ENCODE assay signal across 8 cellular contexts in the genomic region with DNA sequence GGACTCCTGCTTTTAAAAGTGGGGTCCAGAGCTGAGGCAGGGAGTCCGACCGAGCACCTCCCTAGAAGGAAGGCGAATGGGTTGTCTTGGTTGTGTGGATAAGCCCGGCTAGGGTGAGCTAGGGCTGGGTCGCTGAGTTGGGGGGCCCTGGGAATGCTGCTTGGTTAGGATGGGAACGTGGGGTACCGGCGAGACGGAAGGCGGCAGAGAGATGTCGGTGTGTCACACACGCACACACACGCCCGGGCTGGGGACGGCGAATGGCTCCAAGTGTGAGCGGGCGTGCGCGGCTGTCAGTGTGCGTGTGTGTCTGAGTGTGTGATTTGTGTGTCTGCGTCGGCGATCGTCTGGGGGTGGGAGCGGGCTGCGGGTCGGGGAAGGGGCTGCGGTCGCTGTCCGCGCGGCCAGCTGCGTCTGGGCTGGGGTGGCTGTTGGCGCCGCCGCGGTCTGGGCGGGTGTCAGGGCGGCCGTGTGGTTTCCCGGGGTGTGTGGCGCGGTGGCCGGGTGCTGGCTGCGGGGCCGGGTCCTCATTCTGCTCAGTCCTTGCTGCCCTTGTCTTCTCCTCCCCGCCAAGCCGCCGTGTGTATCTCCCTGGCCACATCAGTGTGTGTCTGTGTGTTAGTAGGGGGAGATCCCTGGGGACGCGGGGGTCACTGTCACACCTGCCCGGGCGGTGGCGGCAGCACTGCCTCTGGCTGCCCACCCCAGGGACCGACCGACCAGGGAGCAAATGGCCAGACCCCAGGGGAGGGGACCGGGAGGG. TPM values are rescaled to one million over a fixed set of nuclear protein-coding genes. Genes with fewer than 3 reads are reported as not detected.
DNase-seq lines count a peak whose midpoint lies in the region; ATAC-seq and TF ChIP-seq lines count a peak whose summit lies in the region.

No MANE protein-coding gene starts in this region.

- peak; percentile 71 for DNase-seq in DMS53 (lab: John Stamatoyannopoulos, UW)
- no peak for DNase-seq in LNCaP clone FGC (ENCODE audit: low read depth)
- DNase-seq in T47D (ENCODE audit: low read depth in 1 of 2, low spot score in 1 of 2) = peak; percentile 31 to 54
- DNase-seq in H4 (ENCODE audit: low spot score) = no peak
- DNase-seq in midbrain (lab: John Stamatoyannopoulos, UW) = no peak
- DNase-seq in epidermal melanocyte (ENCODE audit: insufficient read length, low spot score) = no peak

- TF ChIP-seq CTCF in LNCaP clone FGC (IDR thresholded peaks at IDR 0.05; ENCODE audit: control insufficient read depth, extremely low read depth, insufficient read depth) (no peak), nephron (IDR thresholded peaks at IDR 0.05; ENCODE audit: unreplicated experiment in 3 of 3) (no peak)

- H3K9me3 Mint-ChIP-seq in nephron = no peaks in the 10 kb centered on the region

- H3K4me3 Mint-ChIP-seq in nephron = peak overlapping the region; percentile 87 to 98 (median 90)

- in situ Hi-C loops in T47D (cut with HindIII; ENCODE audit: low pct_unique_long_range_greater_than_20kb, low sequenced_read_pairs) = no loop called here

- no peaks in the 10 kb centered on the region for H3K36me3 Mint-ChIP-seq in nephron (ENCODE audit: low read depth)

- peaks cover 33% of the 10 kb centered on the region for H3K4me1 Mint-ChIP-seq in nephron

- H3K27ac Mint-ChIP-seq in nephron = peak overlapping the region in 2 of 3 experiments; percentile 54 to 81

- peak overlapping the region; percentile 65 for H3K4me3 ChIP-seq in LNCaP clone FGC (ENCODE audit: low read depth, low read length)

- H3K27me3 Mint-ChIP-seq in nephron (ENCODE audit: low read depth) = peaks cover 72% of the 10 kb centered on the region

- no peak for ATAC-seq in HG03354 (IDR thresholded peaks at IDR 0.05; ENCODE audit: poor library complexity, severe bottlenecking, unreplicated experiment)

RNA-seq across cellular contexts. Expression of a gene that starts 1.0 kb away (rescaled TPM):
- 7.5 and 9.5 TPM in 2 replicates for total RNA-seq in H4 (2014; rRNA removed; shearing (Covaris generic))

RNA-seq across cellular contexts. Expression of a gene that starts 16.1 kb away (rescaled TPM):
- total RNA-seq in H4 (2014; rRNA removed; shearing (Covaris generic)) = 24.4 and 26.9 TPM in 2 replicates

RNA-seq across cellular contexts. Expression of a gene that starts 28.6 kb away (rescaled TPM):
- 51.8 and 64.3 TPM in 2 replicates for total RNA-seq in H4 (2014; rRNA removed; shearing (Covaris generic))

RNA-seq across cellular contexts. Expression of a gene that starts 46.0 kb away (rescaled TPM):
- total RNA-seq in H4 (2014; rRNA removed; shearing (Covaris generic)) = not detected in 2 replicates

RNA-seq across cellular contexts. Expression of a gene that starts 46.1 kb away (rescaled TPM):
- not detected in 2 replicates for total RNA-seq in H4 (2014; rRNA removed; shearing (Covaris generic))

Comparison
In these comparisons a context has a peak if more than half of its experiments do, and no peak if none do; other contexts are left out.
1. DNase-seq: peak in DMS53 (single experiment) and T47D (2 of 2); none in LNCaP clone FGC (single experiment), H4 (single experiment), midbrain (single experiment) and epidermal melanocyte (single experiment).